1 cellular context compared by ENCODE assay signal in the genomic region with DNA sequence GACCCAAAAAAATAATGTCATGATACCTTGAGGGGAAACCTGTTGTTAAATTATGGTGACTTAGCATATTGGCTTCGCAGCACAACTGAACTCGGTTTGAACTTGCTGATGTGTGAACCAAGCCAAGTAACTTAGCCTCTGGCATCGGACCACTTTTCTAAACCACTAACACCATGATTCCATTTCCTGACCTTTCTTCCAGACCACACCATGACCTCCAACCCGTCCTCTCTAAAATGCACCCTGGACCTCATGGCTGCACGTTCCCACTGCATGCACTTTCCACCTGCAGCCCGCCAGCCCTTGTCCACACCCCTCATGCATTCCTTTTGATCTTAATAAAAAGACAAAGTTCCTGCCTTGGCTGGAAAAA.
TF ChIP-seq lines count a peak whose summit lies in the region.

No MANE protein-coding gene starts in this region.

TF ChIP-seq in HEK293, 187 proteins besides CTCF, POLR2A, EP300 and RAD21 (continued from another document):
- TF ChIP-seq ZNF530 (tag by site-specific recombination; IDR thresholded peaks at IDR 0.05; ENCODE audit: low read depth): no peak
- TF ChIP-seq YY2 (tag by site-specific recombination; IDR thresholded peaks at IDR 0.05): peak; percentile 9; the same call in 1 of the 2 replicates
- no peak for TF ChIP-seq BCL11B (tag by site-specific recombination; IDR thresholded peaks at IDR 0.05; ENCODE audit: low read depth)
- no peak for TF ChIP-seq ZNF24 (tag by site-specific recombination; IDR thresholded peaks at IDR 0.05)
- TF ChIP-seq SCRT2 (tag by site-specific recombination; IDR thresholded peaks at IDR 0.05): peak; percentile 7; the same call in 1 of the 2 replicates
- TF ChIP-seq, protein P1, sequence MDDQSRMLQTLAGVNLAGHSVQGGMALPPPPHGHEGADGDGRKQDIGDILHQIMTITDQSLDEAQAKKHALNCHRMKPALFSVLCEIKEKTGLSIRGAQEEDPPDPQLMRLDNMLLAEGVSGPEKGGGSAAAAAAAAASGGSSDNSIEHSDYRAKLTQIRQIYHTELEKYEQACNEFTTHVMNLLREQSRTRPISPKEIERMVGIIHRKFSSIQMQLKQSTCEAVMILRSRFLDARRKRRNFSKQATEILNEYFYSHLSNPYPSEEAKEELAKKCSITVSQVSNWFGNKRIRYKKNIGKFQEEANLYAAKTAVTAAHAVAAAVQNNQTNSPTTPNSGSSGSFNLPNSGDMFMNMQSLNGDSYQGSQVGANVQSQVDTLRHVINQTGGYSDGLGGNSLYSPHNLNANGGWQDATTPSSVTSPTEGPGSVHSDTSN (CRISPR knock-in tag; IDR thresholded peaks at IDR 0.05): no peak
- TF ChIP-seq, protein P2, sequence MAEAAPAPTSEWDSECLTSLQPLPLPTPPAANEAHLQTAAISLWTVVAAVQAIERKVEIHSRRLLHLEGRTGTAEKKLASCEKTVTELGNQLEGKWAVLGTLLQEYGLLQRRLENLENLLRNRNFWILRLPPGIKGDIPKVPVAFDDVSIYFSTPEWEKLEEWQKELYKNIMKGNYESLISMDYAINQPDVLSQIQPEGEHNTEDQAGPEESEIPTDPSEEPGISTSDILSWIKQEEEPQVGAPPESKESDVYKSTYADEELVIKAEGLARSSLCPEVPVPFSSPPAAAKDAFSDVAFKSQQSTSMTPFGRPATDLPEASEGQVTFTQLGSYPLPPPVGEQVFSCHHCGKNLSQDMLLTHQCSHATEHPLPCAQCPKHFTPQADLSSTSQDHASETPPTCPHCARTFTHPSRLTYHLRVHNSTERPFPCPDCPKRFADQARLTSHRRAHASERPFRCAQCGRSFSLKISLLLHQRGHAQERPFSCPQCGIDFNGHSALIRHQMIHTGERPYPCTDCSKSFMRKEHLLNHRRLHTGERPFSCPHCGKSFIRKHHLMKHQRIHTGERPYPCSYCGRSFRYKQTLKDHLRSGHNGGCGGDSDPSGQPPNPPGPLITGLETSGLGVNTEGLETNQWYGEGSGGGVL (tag by site-specific recombination; IDR thresholded peaks at IDR 0.05): no peak
- TF ChIP-seq REST (tag by site-specific recombination; IDR thresholded peaks at IDR 0.05): no peak
- no peak for TF ChIP-seq KLF16 (tag by site-specific recombination; IDR thresholded peaks at IDR 0.05)
- TF ChIP-seq MEIS1 (CRISPR knock-in tag; IDR thresholded peaks at IDR 0.05; ENCODE audit: borderline replicate concordance): no peak
- TF ChIP-seq KLF1 (tag by site-specific recombination; IDR thresholded peaks at IDR 0.05): peak; percentile 63
- no peak for TF ChIP-seq ZNF140 (tag by site-specific recombination; IDR thresholded peaks at IDR 0.05)
- no peak for TF ChIP-seq ZNF211 (tag by site-specific recombination; IDR thresholded peaks at IDR 0.05; ENCODE audit: low read depth)
- TF ChIP-seq ZNF560 (tag by site-specific recombination; IDR thresholded peaks at IDR 0.05; ENCODE audit: borderline replicate concordance): no peak
- TF ChIP-seq ZNF10 (tag by site-specific recombination; IDR thresholded peaks at IDR 0.05): no peak
- peak; percentile 5; the same call in 1 of the 2 replicates for TF ChIP-seq SCRT1 (tag by site-specific recombination; IDR thresholded peaks at IDR 0.05; ENCODE audit: borderline replicate concordance)
- TF ChIP-seq ZNF112 (tag by site-specific recombination; IDR thresholded peaks at IDR 0.05): no peak
- no peak for TF ChIP-seq ZNF670 (tag by site-specific recombination; IDR thresholded peaks at IDR 0.05; ENCODE audit: low read depth)
- TF ChIP-seq ZNF133 (tag by site-specific recombination; IDR thresholded peaks at IDR 0.05): no peak
- TF ChIP-seq IKZF3 (tag by site-specific recombination; IDR thresholded peaks at IDR 0.05): no peak
- no peak for TF ChIP-seq ZSCAN30 (tag by site-specific recombination; IDR thresholded peaks at IDR 0.05)
